21 cellular contexts compared by ENCODE assay signal in genomic region chr19:7063764-7064418, GRCh38. TPM values are rescaled to one million over a fixed set of nuclear protein-coding genes. Genes with fewer than 3 reads are reported as not detected.
"Had no signal": no experiment of that assay in that cellular context is flagged by ENCODE, and none has a peak within 500 bp of the region (broad histone marks: within the 10 kb centered on the region; RNA-seq: fewer than 3 reads in every experiment).

No MANE protein-coding gene starts in this region.

- ATAC-seq: activated CD4-positive, CD25-positive, alpha-beta regulatory T cell treated with anti-CD3 and anti-CD28 coated beads, Interleukin-2, amount 50 U/mL, for 24 hours; left colon; lower lobe of right lung had no signal

- H3K9me3 Mint-ChIP-seq: activated naive CD4-positive, alpha-beta T cell treated with anti-CD3 and anti-CD28 coated beads, Interleukin-2, amount 50 U/mL, for 24 hours; stimulated activated naive CD8-positive, alpha-beta T cell treated with anti-CD3 and anti-CD28 coated beads, Interleukin-15, Interleukin-2, amounts not matched to agents 100 ng/mL and 50 ng/mL, for 24 hours; T-helper 1 cell treated with Interleukin-12 subunit alpha and Interleukin-12 subunit beta and Interleukin-4 antibody, amounts not matched to agents 30 μg/mL and 1 μg/mL, for 36 hours had no signal

- H3K27me3 Mint-ChIP-seq: activated naive CD4-positive, alpha-beta T cell treated with anti-CD3 and anti-CD28 coated beads, Interleukin-2, amount 50 U/mL, for 24 hours; brain; stimulated activated naive CD8-positive, alpha-beta T cell treated with anti-CD3 and anti-CD28 coated beads, Interleukin-15, Interleukin-2, amounts not matched to agents 100 ng/mL and 50 ng/mL, for 24 hours had no signal

- H3K36me3 Mint-ChIP-seq: activated naive CD4-positive, alpha-beta T cell treated with anti-CD3 and anti-CD28 coated beads, Interleukin-2, amount 50 U/mL, for 24 hours; brain had no signal

- H3K4me3 ChIP-seq: lower lobe of right lung, SJSA1, suprapubic skin had no signal

- H3K4me1 ChIP-seq: lower lobe of right lung, suprapubic skin had no signal

- H3K4me3 Mint-ChIP-seq: activated naive CD4-positive, alpha-beta T cell treated with anti-CD3 and anti-CD28 coated beads, Interleukin-2, amount 50 U/mL, for 24 hours; brain; nephron; stimulated activated naive CD8-positive, alpha-beta T cell treated with anti-CD3 and anti-CD28 coated beads, Interleukin-15, Interleukin-2, amounts not matched to agents 100 ng/mL and 50 ng/mL, for 24 hours; T-helper 1 cell treated with Interleukin-12 subunit alpha and Interleukin-12 subunit beta and Interleukin-4 antibody, amounts not matched to agents 30 μg/mL and 1 μg/mL, for 36 hours had no signal

- H3K27ac ChIP-seq: lower lobe of right lung, SJSA1, suprapubic skin had no signal

- H3K9me3 ChIP-seq: lower lobe of right lung, suprapubic skin had no signal

- DNase-seq: amygdala; caudate nucleus; erythroblast; foreskin melanocyte; glutamatergic neuron; hippocampal formation; left colon; lower lobe of right lung; nucleus accumbens; stimulated activated CD8-positive, alpha-beta memory T cell treated with anti-CD3 and anti-CD28 coated beads, Interleukin-4, amount 100 ng/mL, for 48 hours; trophoblast cell had no signal

- H3K27me3 ChIP-seq: SJSA1, suprapubic skin had no signal

- H3K36me3 ChIP-seq: lower lobe of right lung, suprapubic skin had no signal

- H3K27ac Mint-ChIP-seq: activated naive CD4-positive, alpha-beta T cell treated with anti-CD3 and anti-CD28 coated beads, Interleukin-2, amount 50 U/mL, for 24 hours; brain; nephron; stimulated activated naive CD8-positive, alpha-beta T cell treated with anti-CD3 and anti-CD28 coated beads, Interleukin-15, Interleukin-2, amounts not matched to agents 100 ng/mL and 50 ng/mL, for 24 hours; T-helper 1 cell treated with Interleukin-12 subunit alpha and Interleukin-12 subunit beta and Interleukin-4 antibody, amounts not matched to agents 30 μg/mL and 1 μg/mL, for 36 hours had no signal

RNA-seq across cellular contexts. Expression of gene MBD3L3, which starts 5.4 kb away (rescaled TPM):
- total RNA-seq: activated CD8-positive, alpha-beta memory T cell treated with anti-CD3 and anti-CD28 coated beads for 36 hours; left colon; lower lobe of right lung; renal cortical epithelial cell; SJSA1; suprapubic skin had no signal

RNA-seq across cellular contexts. Expression of gene MBD3L2, which starts 14.8 kb away (rescaled TPM):
- total RNA-seq: activated CD8-positive, alpha-beta memory T cell treated with anti-CD3 and anti-CD28 coated beads for 36 hours; left colon; lower lobe of right lung; renal cortical epithelial cell; SJSA1; suprapubic skin had no signal

RNA-seq across cellular contexts. Expression of gene MBD3L4, which starts 23.9 kb away (rescaled TPM):
- total RNA-seq: activated CD8-positive, alpha-beta memory T cell treated with anti-CD3 and anti-CD28 coated beads for 36 hours; left colon; lower lobe of right lung; renal cortical epithelial cell; SJSA1; suprapubic skin had no signal

RNA-seq across cellular contexts. Expression of gene MBD3L5, which starts 33.5 kb away (rescaled TPM):
- total RNA-seq: activated CD8-positive, alpha-beta memory T cell treated with anti-CD3 and anti-CD28 coated beads for 36 hours; left colon; lower lobe of right lung; renal cortical epithelial cell; SJSA1; suprapubic skin had no signal
